ENCODE assay signal across 15 cellular contexts in the genomic region with DNA sequence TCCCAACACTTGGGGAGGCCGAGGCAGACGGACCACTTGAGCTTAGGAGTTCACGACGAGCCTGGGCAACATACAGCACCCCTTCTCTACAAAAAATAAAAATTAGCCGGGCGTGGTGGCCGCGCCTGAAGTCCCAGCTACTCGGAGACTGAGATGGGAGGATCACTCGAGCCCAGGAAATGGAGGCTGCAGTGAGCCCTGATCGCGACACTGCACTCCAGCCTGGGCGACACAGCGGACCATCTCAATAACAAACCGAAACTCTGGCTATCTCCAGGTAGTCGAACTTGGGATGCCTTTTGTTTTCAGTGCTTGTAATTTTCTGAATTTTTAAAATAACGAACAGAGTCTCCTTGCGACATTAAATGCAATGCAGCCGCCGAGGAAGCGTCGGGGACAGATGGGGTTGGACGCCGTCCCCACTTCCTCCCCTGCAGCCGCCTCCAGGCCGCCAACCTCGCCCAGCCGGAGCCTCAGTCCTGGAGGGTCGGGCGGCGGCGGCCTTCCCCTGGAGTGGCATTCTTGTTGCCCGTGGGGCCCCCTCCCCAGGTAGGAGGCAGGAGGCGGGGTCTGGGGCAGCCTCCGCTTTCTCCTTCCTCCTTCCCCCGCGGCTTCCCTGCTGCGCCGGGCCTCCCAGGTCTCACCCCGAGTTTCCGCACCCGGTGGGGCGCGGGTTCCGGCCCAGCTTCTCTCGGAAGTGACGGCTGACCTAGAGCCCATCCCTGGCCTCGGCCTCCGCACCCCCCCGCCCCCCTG. TPM values are rescaled to one million over a fixed set of nuclear protein-coding genes. Genes with fewer than 3 reads are reported as not detected.
DNase-seq lines count a peak whose midpoint lies in the region; ATAC-seq and TF ChIP-seq lines count a peak whose summit lies in the region.
"Had no signal": no experiment of that assay in that cellular context is flagged by ENCODE, and none has a peak within 500 bp of the region (broad histone marks: within the 10 kb centered on the region; RNA-seq: fewer than 3 reads in every experiment).

No MANE protein-coding gene starts in this region.

- TF ChIP-seq POLR2A in thyroid gland (IDR thresholded peaks at IDR 0.05): no peak

- H3K4me1 ChIP-seq in ascending aorta: no peaks in the 10 kb centered on the region
- peaks cover 26% of the 10 kb centered on the region for H3K4me1 ChIP-seq in mesodermal cell (ENCODE audit: control insufficient read depth, insufficient read depth, low read length, poor library complexity, severe bottlenecking)
- H3K4me1 ChIP-seq in thyroid gland: peaks cover 16 to 35% of the 10 kb centered on the region in 2 donors

- H3K36me3 Mint-ChIP-seq in activated naive CD4-positive, alpha-beta T cell treated with anti-CD3 and anti-CD28 coated beads, Interleukin-2, amount 50 U/mL, for 24 hours: no peaks in the 10 kb centered on the region
- no peaks in the 10 kb centered on the region for H3K36me3 Mint-ChIP-seq in type B pancreatic cell

- H3K9me3 Mint-ChIP-seq in activated naive CD4-positive, alpha-beta T cell treated with anti-CD3 and anti-CD28 coated beads, Interleukin-2, amount 50 U/mL, for 24 hours: no peaks in the 10 kb centered on the region
- H3K9me3 Mint-ChIP-seq in type B pancreatic cell: no peaks in the 10 kb centered on the region

- intact Hi-C loops in ascending aorta (cut with DNase I) (no loop called here), thyroid gland (cut with DNase I) (no loop called here)

- no peak for DNase-seq in activated naive CD4-positive, alpha-beta T cell treated with Interleukin-2 at 50 U/mL for 16 hours
- DNase-seq in ascending aorta (ENCODE audit: low spot score in 2 of 2) (no peak), type B pancreatic cell (ENCODE audit: extremely low spot score, unreplicated experiment) (no peak), HPDE6-E6E7 (ENCODE audit: extremely low spot score) (no peak), thyroid gland (no peak)
- DNase-seq: activated CD4-positive, alpha-beta T cell treated with anti-CD3 and anti-CD28 coated beads, Interleukin-2, amount 50 U/mL, for 48 hours; cortex of kidney; NCI-H1092 treated with DMSO at 0.1 percent for 48 hours; NCI-H446; PC-9; T-helper 2 cell had no signal

- H3K27me3 ChIP-seq in ascending aorta (peaks cover 21% of the 10 kb centered on the region), thyroid gland (peaks cover 38% of the 10 kb centered on the region)

- H3K36me3 ChIP-seq in ascending aorta (no peaks in the 10 kb centered on the region), mesodermal cell (ENCODE audit: control insufficient read depth, insufficient read depth, low read length) (no peaks in the 10 kb centered on the region), thyroid gland (no peaks in the 10 kb centered on the region)

- peaks cover 3% of the 10 kb centered on the region for H3K4me1 Mint-ChIP-seq in activated naive CD4-positive, alpha-beta T cell treated with anti-CD3 and anti-CD28 coated beads, Interleukin-2, amount 50 U/mL, for 24 hours
- peaks cover 17% of the 10 kb centered on the region for H3K4me1 Mint-ChIP-seq in type B pancreatic cell (ENCODE audit: unreplicated experiment)

- H3K4me3 ChIP-seq in ascending aorta (peak overlapping the region; percentile 26 to 30), mesodermal cell (ENCODE audit: extremely low read depth, insufficient read depth, low read length, poor library complexity, severe bottlenecking) (peak overlapping the region; percentile 21), thyroid gland (replicated peaks in 1 of 3) (no peak overlapping the region)
- H3K4me3 ChIP-seq: PC-9 had no signal

- ATAC-seq in GM21528 (IDR thresholded peaks at IDR 0.05; ENCODE audit: low FRiP score, unreplicated experiment): no peak

- peaks cover 44% of the 10 kb centered on the region for H3K27me3 Mint-ChIP-seq in activated naive CD4-positive, alpha-beta T cell treated with anti-CD3 and anti-CD28 coated beads, Interleukin-2, amount 50 U/mL, for 24 hours
- peaks cover 81% of the 10 kb centered on the region for H3K27me3 Mint-ChIP-seq in type B pancreatic cell

- no peak for TF ChIP-seq CTCF in ascending aorta (IDR thresholded peaks at IDR 0.05)
- no peak for TF ChIP-seq CTCF in type B pancreatic cell (conservative IDR thresholded peaks at IDR 0.05)
- no peak for TF ChIP-seq CTCF in thyroid gland (IDR thresholded peaks at IDR 0.05)

- 2 to 3% methylated on average over 41 to 49 of the region's 50 CpGs for WGBS in mesodermal cell (ENCODE audit: insufficient coverage in 2 of 2), 2 experiments
- 4% methylated on average over 21 to 45 of the region's 50 CpGs for WGBS in thyroid gland, 2 donors

- H3K27ac Mint-ChIP-seq in activated naive CD4-positive, alpha-beta T cell treated with anti-CD3 and anti-CD28 coated beads, Interleukin-2, amount 50 U/mL, for 24 hours: no peak overlapping the region
- H3K27ac Mint-ChIP-seq in type B pancreatic cell: no peak overlapping the region

- H3K27ac ChIP-seq in ascending aorta (no peak overlapping the region), mesodermal cell (ENCODE audit: low read depth, low read length, severe bottlenecking) (no peak overlapping the region), thyroid gland (no peak overlapping the region)
- H3K27ac ChIP-seq: PC-9 had no signal

- H3K9me3 ChIP-seq in ascending aorta (no peaks in the 10 kb centered on the region), mesodermal cell (ENCODE audit: control insufficient read depth, low read length) (no peaks in the 10 kb centered on the region), thyroid gland (no peaks in the 10 kb centered on the region)

- peak overlapping the region; percentile 19 for H3K4me3 Mint-ChIP-seq in activated naive CD4-positive, alpha-beta T cell treated with anti-CD3 and anti-CD28 coated beads, Interleukin-2, amount 50 U/mL, for 24 hours
- peak overlapping the region; percentile 20 for H3K4me3 Mint-ChIP-seq in type B pancreatic cell

RNA-seq across cellular contexts. Expression of a gene that starts 14.6 kb away (rescaled TPM):
- total RNA-seq in ascending aorta (not detected), type B pancreatic cell (ENCODE audit: low replicate concordance) (3.2 and 3.4 TPM in 2 replicates), thyroid gland (1 to 10 TPM in 1 of 4 donors, not detected in 3; 2.6 TPM)
- 0.44 TPM for polyA plus RNA-seq in mesodermal cell (2013, experiment 1 of 2)
- 0.56 TPM for polyA plus RNA-seq in mesodermal cell (2013, experiment 2 of 2)
- total RNA-seq: HT-29, PC-9 had no signal

Comparison
In these comparisons a context has a peak if more than half of its experiments do, and no peak if none do; other contexts are left out.
1. H3K4me3 ChIP-seq: peak in ascending aorta (2 of 2) and mesodermal cell (single experiment); none in thyroid gland (0 of 3).